In the genomic region with DNA sequence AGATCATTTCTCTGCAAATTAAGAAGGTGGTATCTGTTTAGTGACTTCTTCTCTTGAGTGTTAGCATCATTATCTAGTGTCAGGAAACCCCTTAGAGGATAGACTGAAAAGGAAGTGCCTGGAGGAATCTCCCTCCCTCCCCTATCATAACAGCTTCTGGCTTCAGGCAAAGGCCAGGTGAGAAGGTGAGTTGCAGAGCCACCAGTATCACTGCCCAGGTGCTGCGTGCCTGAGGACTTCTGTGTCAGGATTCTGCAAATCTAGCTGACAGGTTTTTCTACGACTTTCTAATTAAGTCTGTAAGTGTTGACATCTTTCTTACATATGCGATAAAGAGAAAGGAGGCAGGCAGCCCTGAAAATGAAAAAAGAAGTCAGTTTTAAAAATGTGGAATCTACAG, we compare ENCODE assay signal across 5 cellular contexts.
"Had no signal": no experiment of that assay in that cellular context is flagged by ENCODE, and none has a peak within 500 bp of the region (broad histone marks: within the 10 kb centered on the region; RNA-seq: fewer than 3 reads in every experiment).

No MANE protein-coding gene starts in this region.

- DNase-seq: H9, HCEC 1CT, IMR-90, KG1 had no signal

- ATAC-seq: K562 had no signal

- H3K4me3 ChIP-seq: K562 had no signal
